Comparison of ENCODE assay signal across 14 cellular contexts in the genomic region with DNA sequence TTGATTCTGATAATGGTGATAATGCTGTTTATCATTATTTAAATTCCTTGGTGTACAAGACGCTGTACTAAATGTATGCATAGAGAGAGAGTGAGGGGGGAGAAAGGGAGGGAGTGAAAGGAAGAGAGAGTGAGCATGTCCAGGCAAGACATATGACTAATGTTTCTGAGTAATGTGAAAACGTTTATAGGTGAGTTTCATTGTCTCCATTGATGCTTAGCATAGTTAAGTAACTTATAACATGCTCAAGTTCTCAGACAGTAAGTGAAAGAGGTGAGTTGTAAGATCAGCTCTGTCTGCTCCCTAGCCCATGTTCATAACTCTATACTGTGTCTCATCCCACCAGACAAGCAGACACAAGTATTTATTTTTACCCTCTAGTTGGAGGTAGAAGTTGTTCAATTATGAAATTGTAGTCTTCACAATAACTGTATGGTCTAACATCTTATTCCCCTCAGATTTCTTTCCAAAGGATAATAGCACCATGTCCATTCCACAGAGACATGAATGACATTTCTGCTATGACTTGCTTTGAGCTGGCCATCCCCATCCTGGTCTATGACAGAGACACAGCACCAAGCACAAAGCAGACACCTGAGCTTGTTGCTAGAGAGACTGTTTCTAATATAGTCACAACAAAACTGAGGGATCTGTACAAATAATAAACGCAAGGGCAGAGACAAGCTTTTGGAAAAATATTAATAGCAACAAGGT.
DNase-seq lines count a peak whose midpoint lies in the region; ATAC-seq and TF ChIP-seq lines count a peak whose summit lies in the region.
"Had no signal": no experiment of that assay in that cellular context is flagged by ENCODE, and none has a peak within 500 bp of the region (broad histone marks: within the 10 kb centered on the region; RNA-seq: fewer than 3 reads in every experiment).

No MANE protein-coding gene starts in this region.

- H3K27ac ChIP-seq in A673 (ENCODE audit: low read depth, low read length, poor library complexity, severe bottlenecking), result no peak overlapping the region
- H3K27ac ChIP-seq: BLaER1 treated with 17β-estradiol and CSF1 and Interleukin-3, amounts not matched to agents 10 nM and 100 nM had no signal

- no peak overlapping the region for H3K4me3 ChIP-seq in BE2C (ENCODE audit: low read depth, low read length)
- H3K4me3 ChIP-seq in A673 (ENCODE audit: low read depth, low read length, poor library complexity, severe bottlenecking), result no peak overlapping the region
- H3K4me3 ChIP-seq: BLaER1 treated with 17β-estradiol and CSF1 and Interleukin-3, amounts not matched to agents 10 nM and 100 nM had no signal

- TF ChIP-seq CTCF in BE2C (IDR thresholded peaks at IDR 0.05; ENCODE audit: low read depth, low read length) (no peak), A673 (conservative IDR thresholded peaks at IDR 0.05; ENCODE audit: low read depth, low read length) (no peak)

- no TSS peak for BruUV-seq in A673 (replicated peaks; lab: Mats Ljungman, UMichigan)

- H3K36me3 ChIP-seq in BE2C (no peaks in the 10 kb centered on the region), A673 (ENCODE audit: insufficient read depth, low read length, poor library complexity, severe bottlenecking) (no peaks in the 10 kb centered on the region)
- H3K36me3 ChIP-seq: BLaER1 treated with 17β-estradiol and CSF1 and Interleukin-3, amounts not matched to agents 10 nM and 100 nM had no signal

- intact Hi-C loops in A673 (cut with micrococcal nuclease; ENCODE audit: unreplicated experiment), result no loop called here

- H3K27me3 ChIP-seq in BE2C, result no peaks in the 10 kb centered on the region
- peaks cover 34% of the 10 kb centered on the region for H3K27me3 ChIP-seq in A673 (replicated peaks; ENCODE audit: insufficient read depth, low read depth, low read length, poor library complexity)
- H3K27me3 ChIP-seq: BLaER1 treated with 17β-estradiol and CSF1 and Interleukin-3, amounts not matched to agents 10 nM and 100 nM had no signal

- POLR2A ChIA-PET in A673 (lab: Charles Lee; ENCODE audit: low non-redundant PET), result interaction anchor here (0.6 kb wide), 1 partner anchor 665 kb away, joined by 3 read pairs; no protein-coding TSS in a partner anchor

- ATAC-seq in GM18520 (IDR thresholded peaks at IDR 0.05; ENCODE audit: unreplicated experiment), result peak; percentile 70
- ATAC-seq in GM21423 (IDR thresholded peaks at IDR 0.05; ENCODE audit: unreplicated experiment), result peak; percentile 59
- peak; percentile 68 for ATAC-seq in HG03354 (IDR thresholded peaks at IDR 0.05; ENCODE audit: poor library complexity, severe bottlenecking, unreplicated experiment)
- ATAC-seq in esophagus mucosa, result peak; percentile 90
- no peak for ATAC-seq in GM18873 (IDR thresholded peaks at IDR 0.05; ENCODE audit: low FRiP score, unreplicated experiment)

- H3K4me1 ChIP-seq in BE2C (no peaks in the 10 kb centered on the region), A673 (ENCODE audit: insufficient read depth, low read length, poor library complexity, severe bottlenecking) (no peaks in the 10 kb centered on the region)
- H3K4me1 ChIP-seq: BLaER1 treated with 17β-estradiol and CSF1 and Interleukin-3, amounts not matched to agents 10 nM and 100 nM had no signal

- no peak for DNase-seq in BE2C
- DNase-seq in A673 (ENCODE audit: low spot score), result no peak
- DNase-seq in H4 (ENCODE audit: low spot score), result no peak
- DNase-seq: activated B cell treated with CpG ODN at 0.5 μM for 24 hours, amniotic stem cell, mesendoderm, NCI-H2081 treated with DMSO at 0.1 percent for 48 hours, nucleus accumbens had no signal

- H3K9me3 ChIP-seq in BE2C, result no peaks in the 10 kb centered on the region
- no peaks in the 10 kb centered on the region for H3K9me3 ChIP-seq in A673 (ENCODE audit: low read depth, low read length, poor library complexity, severe bottlenecking)
- H3K9me3 ChIP-seq: BLaER1 treated with 17β-estradiol and CSF1 and Interleukin-3, amounts not matched to agents 10 nM and 100 nM had no signal

- CTCF ChIA-PET in A673 (lab: Charles Lee), result no interaction called here
